ENCODE assay signal across 18 cellular contexts in the genomic region with DNA sequence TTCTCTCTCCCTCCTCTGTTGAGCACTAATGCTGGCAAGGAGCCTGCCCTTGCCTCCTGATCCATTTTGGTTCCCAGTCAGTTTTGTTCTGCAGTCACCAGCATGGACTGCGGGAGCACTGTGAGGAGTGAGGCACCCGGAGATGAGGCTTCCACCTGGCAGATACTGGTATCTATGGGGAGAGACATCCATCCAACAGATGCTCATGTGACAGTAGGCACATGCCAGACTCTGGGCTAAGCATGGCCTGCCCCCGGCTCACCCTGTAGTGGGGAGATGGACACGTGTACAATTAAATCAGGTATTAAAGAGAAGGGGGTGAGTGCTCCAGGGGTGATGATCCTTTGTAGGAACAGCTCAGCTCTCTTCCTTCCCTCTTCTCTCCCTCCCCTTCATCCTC.
"Had no signal": no experiment of that assay in that cellular context is flagged by ENCODE, and none has a peak within 500 bp of the region (broad histone marks: within the 10 kb centered on the region; RNA-seq: fewer than 3 reads in every experiment).

No MANE protein-coding gene starts in this region.

- H3K27me3 Mint-ChIP-seq: stimulated activated naive CD8-positive, alpha-beta T cell treated with anti-CD3 and anti-CD28 coated beads, Interleukin-15, Interleukin-2, amounts not matched to agents 100 ng/mL and 50 ng/mL, for 24 hours had no signal

- FAIRE-seq: TTC549 had no signal

- ATAC-seq: mucosa of descending colon, natural killer cell had no signal

- DNase-seq: activated CD4-positive, alpha-beta T cell treated with anti-CD3 and anti-CD28 coated beads, Interleukin-2, amount 50 U/mL, for 1 hour; activated naive CD4-positive, alpha-beta T cell treated with anti-CD3 and anti-CD28 coated beads, Interleukin-2, amount 50 U/mL, for 16 hours; adrenal gland; dermis blood vessel endothelial cell; erythroblast; immature natural killer cell; mammary epithelial cell; mucosa of descending colon; natural killer cell; occipital lobe; sigmoid colon; stimulated activated CD4-positive, alpha-beta T cell treated with anti-CD3 and anti-CD28 coated beads, Interleukin-4, amount 100 ng/mL, for 24 hours; T-helper 2 cell had no signal

- H3K36me3 ChIP-seq: adrenal gland, prostate gland, sigmoid colon, vagina had no signal

- H3K36me3 Mint-ChIP-seq: brain, immature natural killer cell, natural killer cell had no signal

- H3K27ac ChIP-seq: adrenal gland, prostate gland, sigmoid colon, vagina had no signal

- H3K4me1 ChIP-seq: adrenal gland, prostate gland had no signal

- H3K27me3 ChIP-seq: adrenal gland, sigmoid colon, vagina had no signal

- H3K27ac Mint-ChIP-seq: immature natural killer cell; natural killer cell; stimulated activated naive CD8-positive, alpha-beta T cell treated with anti-CD3 and anti-CD28 coated beads, Interleukin-15, Interleukin-2, amounts not matched to agents 100 ng/mL and 50 ng/mL, for 24 hours had no signal

- H3K4me3 ChIP-seq: adrenal gland, mucosa of descending colon, prostate gland, sigmoid colon, vagina had no signal

- H3K9me3 ChIP-seq: adrenal gland, mucosa of descending colon, prostate gland, sigmoid colon, vagina had no signal

- H3K9me3 Mint-ChIP-seq: immature natural killer cell; natural killer cell; stimulated activated naive CD8-positive, alpha-beta T cell treated with anti-CD3 and anti-CD28 coated beads, Interleukin-15, Interleukin-2, amounts not matched to agents 100 ng/mL and 50 ng/mL, for 24 hours had no signal

- H3K4me1 Mint-ChIP-seq: immature natural killer cell, natural killer cell had no signal

- H3K4me3 Mint-ChIP-seq: brain; immature natural killer cell; natural killer cell; stimulated activated naive CD8-positive, alpha-beta T cell treated with anti-CD3 and anti-CD28 coated beads, Interleukin-15, Interleukin-2, amounts not matched to agents 100 ng/mL and 50 ng/mL, for 24 hours had no signal
